ENCODE assay signal across 8 cellular contexts in the genomic region with DNA sequence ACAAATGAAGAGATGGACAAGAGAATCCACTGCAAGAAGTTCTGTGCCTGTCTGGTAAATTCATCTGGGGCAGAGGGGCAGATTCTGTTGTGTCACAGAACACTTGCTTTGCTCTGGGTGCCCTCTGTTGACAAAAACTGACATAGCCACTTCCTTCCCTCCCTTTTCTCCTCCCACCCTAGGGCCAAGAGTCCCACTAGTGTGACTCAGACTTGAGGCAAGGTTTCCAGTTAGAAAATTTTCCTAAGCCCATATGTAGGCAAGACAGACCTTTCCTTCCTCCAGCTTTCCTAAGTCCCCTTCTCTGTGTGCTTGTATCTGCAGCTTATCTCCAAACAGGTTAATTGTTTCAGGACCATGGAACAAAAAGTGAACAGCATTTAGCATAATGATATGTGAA.
A peak's percentile ranks its signal among the peaks of the same experiment; 100 is the strongest.
DNase-seq lines count a peak whose midpoint lies in the region; ATAC-seq and TF ChIP-seq lines count a peak whose summit lies in the region.

No MANE protein-coding gene starts in this region.

- no peaks in the 10 kb centered on the region for H3K36me3 ChIP-seq in OCI-LY3 (replicated peaks; ENCODE audit: low read depth, low read length)

- H3K27ac ChIP-seq in HL-60 (replicated peaks) (no peak overlapping the region), OCI-LY3 (ENCODE audit: low read length) (no peak overlapping the region)

- DNase-seq in D341Med (ENCODE audit: low spot score) = peak; percentile 72
- DNase-seq in HL-60 (ENCODE audit: low read depth in 1 of 2, low spot score in 1 of 2) = peak in 1 of 2 experiments; percentile 19
- peak; percentile 90 for DNase-seq in amniotic epithelial cell (ENCODE audit: low read depth)
- peak; percentile 60 for DNase-seq in hepatic stellate cell (ENCODE audit: low spot score)
- peak; percentile 67 for DNase-seq in skeletal muscle cell (ENCODE audit: low read depth)

- H2AFZ ChIP-seq in OCI-LY3 (ENCODE audit: low read depth, low read length) = no peak overlapping the region

- H3K4me1 ChIP-seq in OCI-LY3 (ENCODE audit: low read length) = no peaks in the 10 kb centered on the region

- no peak overlapping the region for H3K9ac ChIP-seq in OCI-LY3 (ENCODE audit: low read length)

- H3K27me3 ChIP-seq in HL-60 (ENCODE audit: insufficient read depth, poor library complexity, severe bottlenecking) (no peaks in the 10 kb centered on the region), OCI-LY3 (ENCODE audit: low read depth, low read length) (peaks cover 47% of the 10 kb centered on the region)

- no peak for ATAC-seq in HG02623 (IDR thresholded peaks at IDR 0.05; ENCODE audit: unreplicated experiment)
- no peak for ATAC-seq in HG02884 (IDR thresholded peaks at IDR 0.05; ENCODE audit: unreplicated experiment)

- H4K20me1 ChIP-seq in OCI-LY3 (ENCODE audit: insufficient read depth, low read length) = no peaks in the 10 kb centered on the region

- peak; percentile 27 for TF ChIP-seq CTCF in HL-60 (IDR thresholded peaks at IDR 0.05; ENCODE audit: insufficient read depth, low read length)
- peak; percentile 69 for TF ChIP-seq CTCF in OCI-LY3 (IDR thresholded peaks at IDR 0.05; ENCODE audit: low read depth, low read length)

- H3K9me3 ChIP-seq in OCI-LY3 (ENCODE audit: insufficient read depth, low read length) = no peaks in the 10 kb centered on the region

- H3K79me2 ChIP-seq in OCI-LY3 (ENCODE audit: low read length) = no peaks in the 10 kb centered on the region

- H3K4me3 ChIP-seq in HL-60 (replicated peaks; ENCODE audit: insufficient read depth, low read length) = no peak overlapping the region
- H3K4me3 ChIP-seq in OCI-LY3 (ENCODE audit: low read length) = no peak overlapping the region
- H3K4me3 ChIP-seq in skeletal muscle cell (ENCODE audit: low read depth, low read length) = no peak overlapping the region

- no peak overlapping the region for H3K4me2 ChIP-seq in OCI-LY3 (ENCODE audit: low read length)
